ENCODE assay signal across 12 cellular contexts in genomic region chr20:54648421-54649142, GRCh38.
DNase-seq lines count a peak whose midpoint lies in the region; ATAC-seq, FAIRE-seq and TF ChIP-seq lines count a peak whose summit lies in the region.
"Had no signal": no experiment of that assay in that cellular context is flagged by ENCODE, and none has a peak within 500 bp of the region (broad histone marks: within the 10 kb centered on the region; RNA-seq: fewer than 3 reads in every experiment).

No MANE protein-coding gene starts in this region.

- in situ Hi-C loops in HepG2 (cut with HindIII; ENCODE audit: extremely low pct_ligation_motif_present, low pct_unique_long_range_greater_than_20kb), result loop anchor here (5.0 kb wide), 2 partner anchors 426 to 561 kb away; no protein-coding TSS in a partner anchor

- TF ChIP-seq POLR2A in HepG2 (IDR thresholded peaks at IDR 0.05; ENCODE audit: insufficient read depth in 1 of 2, low read depth in 2 of 2, low read length in 2 of 2), result no peak
- no peak for TF ChIP-seq POLR2A in right lobe of liver (IDR thresholded peaks at IDR 0.05)

- no TSS peak for BruUV-seq in HepG2 (replicated peaks; lab: Mats Ljungman, UMichigan)

- H3K36me3 ChIP-seq in HepG2 (replicated peaks in 1 of 2; ENCODE audit: control insufficient read depth in 1 of 2, insufficient read depth in 2 of 2, low read length in 2 of 2), result no peaks in the 10 kb centered on the region
- no peaks in the 10 kb centered on the region for H3K36me3 ChIP-seq in right lobe of liver
- no peaks in the 10 kb centered on the region for H3K36me3 ChIP-seq in H7 (replicated peaks; ENCODE audit: control insufficient read depth, insufficient read depth, low read length)
- H3K36me3 ChIP-seq: BLaER1 treated with 17β-estradiol and CSF1 and Interleukin-3, amounts not matched to agents 10 nM and 100 nM had no signal

- no peak overlapping the region for H3K4me2 ChIP-seq in HepG2 (ENCODE audit: low read depth, low read length)
- H3K4me2 ChIP-seq: BLaER1 treated with 17β-estradiol and CSF1 and Interleukin-3, amounts not matched to agents 10 nM and 100 nM had no signal

- TF ChIP-seq EP300 in HepG2 (IDR thresholded peaks at IDR 0.05; ENCODE audit: low read depth in 2 of 2, low read length in 2 of 2) (no peak), HepG2 (CRISPR knock-in tag; IDR thresholded peaks at IDR 0.05; ENCODE audit: borderline replicate concordance) (no peak)

- no peaks in the 10 kb centered on the region for H3K4me1 ChIP-seq in HepG2 (ENCODE audit: insufficient read depth, low read length)
- peaks cover 0 to 10% (median 4%) of the 10 kb centered on the region in 4 donors for H3K4me1 ChIP-seq in right lobe of liver
- H3K4me1 ChIP-seq in right cardiac atrium (ENCODE audit: control insufficient read depth, insufficient read depth, low read length), result no peaks in the 10 kb centered on the region

- H3K4me3 ChIP-seq in HepG2 (replicated peaks in 1 of 3; ENCODE audit: insufficient read depth in 1 of 3, low read depth in 2 of 3, low read length in 3 of 3) (no peak overlapping the region), right lobe of liver (no peak overlapping the region), right cardiac atrium (ENCODE audit: low read length) (no peak overlapping the region), H7 (ENCODE audit: insufficient read depth, low read depth, low read length) (no peak overlapping the region)
- H3K4me3 ChIP-seq: BLaER1 treated with 17β-estradiol and CSF1 and Interleukin-3, amounts not matched to agents 10 nM and 100 nM; GM23248 had no signal

- intact Hi-C loops in HepG2 (cut with micrococcal nuclease; ENCODE audit: unreplicated experiment) (loop anchor here (5.0 kb wide), 1 partner anchor 551 kb away; no protein-coding TSS in a partner anchor), right lobe of liver (cut with DNase I) (loop anchor here (5.0 to 10.0 kb wide), 2 partner anchors 424 to 436 kb away; no protein-coding TSS in a partner anchor), right cardiac atrium (cut with DNase I) (loop anchor here (5.0 kb wide), 4 partner anchors 426 to 551 kb away; partner anchors contain the start of gene PFDN4 (in 1 of the 4))

- no peak for TF ChIP-seq RAD21 in HepG2 (CRISPR knock-in tag; IDR thresholded peaks at IDR 0.05)

- no peaks in the 10 kb centered on the region for H3K79me2 ChIP-seq in HepG2 (ENCODE audit: insufficient read depth, low read length)

- DNase-seq in HepG2 (ENCODE audit: low spot score) (no peak), right lobe of liver (no peak), M059J (ENCODE audit: low read depth) (peak; percentile 7), islet precursor cell (peak; percentile 73), NCI-H2227 (lab: John Stamatoyannopoulos, UW; ENCODE audit: unreplicated experiment) (no peak), right cardiac atrium (no peak), H7 (no peak)
- DNase-seq in activated T-cell treated with anti-CD3 and anti-CD28 coated beads, Interleukin-2, amount 50 U/mL, for 48 hours, result no peak
- DNase-seq: DMS 273 treated with DMSO at 0.1 percent for 48 hours had no signal

- POLR2A ChIA-PET in HepG2 (lab: Yijun Ruan, JAX), result no interaction called here

- ATAC-seq in HepG2 (peak; percentile 20; the same call in 1 of the 3 replicates), right lobe of liver (no peak), right cardiac atrium (no peak)
- ATAC-seq: CD8-positive, alpha-beta T cell had no signal

- H3K27ac ChIP-seq in HepG2 (ENCODE audit: extremely low read length, insufficient read depth, low read length) (no peak overlapping the region), right lobe of liver (no peak overlapping the region), right cardiac atrium (ENCODE audit: low read length) (no peak overlapping the region)
- H3K27ac ChIP-seq: BLaER1 treated with 17β-estradiol and CSF1 and Interleukin-3, amounts not matched to agents 10 nM and 100 nM; GM23248 had no signal

- H3K9me3 ChIP-seq in HepG2 (ENCODE audit: low read length), result no peaks in the 10 kb centered on the region
- no peaks in the 10 kb centered on the region for H3K9me3 ChIP-seq in right lobe of liver
- H3K9me3 ChIP-seq in right cardiac atrium (ENCODE audit: control insufficient read depth, low read length), result no peaks in the 10 kb centered on the region
- H3K9me3 ChIP-seq: BLaER1 treated with 17β-estradiol and CSF1 and Interleukin-3, amounts not matched to agents 10 nM and 100 nM had no signal

- peak; percentile 26 for FAIRE-seq in HepG2 (lab: Jason Lieb, UNC)

- WGBS in HepG2 (ENCODE audit: low lambda C conversion rate), result 11% methylated on average over 9 of the region's 9 CpGs
- WGBS in right lobe of liver (ENCODE audit: insufficient coverage, low coverage, low lambda C conversion rate, missing lambda C conversion rate), result 60% methylated on average over 9 of the region's 9 CpGs
- WGBS in right cardiac atrium, result 77% methylated on average over 9 of the region's 9 CpGs

- H3K9ac ChIP-seq in HepG2 (ENCODE audit: insufficient read depth, low read depth, low read length), result no peak overlapping the region
- H3K9ac ChIP-seq: BLaER1 treated with 17β-estradiol and CSF1 and Interleukin-3, amounts not matched to agents 10 nM and 100 nM; GM23248 had no signal

- TF ChIP-seq CTCF in HepG2 (CRISPR knock-in tag; IDR thresholded peaks at IDR 0.05) (no peak), right lobe of liver (IDR thresholded peaks at IDR 0.05) (no peak)

- CTCF ChIA-PET in HepG2 (lab: Yijun Ruan, JAX; ENCODE audit: low intra/inter-chr PET ratio, low total read pairs), result interaction anchor here (1.7 kb wide), 1 partner anchor 19 kb away, joined by 5 read pairs; no protein-coding TSS in a partner anchor

- 0 out of 5 replicates have a peak, but pooled peaks cover 0 to 18% of the 10 kb centered on the region in 2 experiments for H3K27me3 ChIP-seq in HepG2 (ENCODE audit: control insufficient read depth in 1 of 2, insufficient read depth in 2 of 2, low read length in 2 of 2)
- H3K27me3 ChIP-seq in right lobe of liver, result no peaks in the 10 kb centered on the region
- no peaks in the 10 kb centered on the region for H3K27me3 ChIP-seq in right cardiac atrium (ENCODE audit: control insufficient read depth, insufficient read depth)
- H3K27me3 ChIP-seq in H7 (ENCODE audit: control insufficient read depth, insufficient read depth, low read length), result no peaks in the 10 kb centered on the region
- H3K27me3 ChIP-seq: BLaER1 treated with 17β-estradiol and CSF1 and Interleukin-3, amounts not matched to agents 10 nM and 100 nM had no signal

- no peaks in the 10 kb centered on the region for H4K20me1 ChIP-seq in HepG2 (ENCODE audit: insufficient read depth, low read length)
- H4K20me1 ChIP-seq: BLaER1 treated with 17β-estradiol and CSF1 and Interleukin-3, amounts not matched to agents 10 nM and 100 nM had no signal

- H2AFZ ChIP-seq in HepG2 (ENCODE audit: low read length), result no peak overlapping the region
- H2AFZ ChIP-seq: GM23248 had no signal

TF ChIP-seq in HepG2, 621 proteins besides CTCF, POLR2A, EP300 and RAD21 (continues in another document):
- no peak for TF ChIP-seq ZNF513 (CRISPR knock-in tag; conservative IDR thresholded peaks at IDR 0.05)
- TF ChIP-seq JUNB (CRISPR knock-in tag; IDR thresholded peaks at IDR 0.05; ENCODE audit: borderline replicate concordance), result no peak
- no peak for TF ChIP-seq AKAP8 (CRISPR knock-in tag; IDR thresholded peaks at IDR 0.05)
- TF ChIP-seq ZSCAN5A (CRISPR knock-in tag; IDR thresholded peaks at IDR 0.05; ENCODE audit: borderline replicate concordance), result no peak
- TF ChIP-seq, protein P1, sequence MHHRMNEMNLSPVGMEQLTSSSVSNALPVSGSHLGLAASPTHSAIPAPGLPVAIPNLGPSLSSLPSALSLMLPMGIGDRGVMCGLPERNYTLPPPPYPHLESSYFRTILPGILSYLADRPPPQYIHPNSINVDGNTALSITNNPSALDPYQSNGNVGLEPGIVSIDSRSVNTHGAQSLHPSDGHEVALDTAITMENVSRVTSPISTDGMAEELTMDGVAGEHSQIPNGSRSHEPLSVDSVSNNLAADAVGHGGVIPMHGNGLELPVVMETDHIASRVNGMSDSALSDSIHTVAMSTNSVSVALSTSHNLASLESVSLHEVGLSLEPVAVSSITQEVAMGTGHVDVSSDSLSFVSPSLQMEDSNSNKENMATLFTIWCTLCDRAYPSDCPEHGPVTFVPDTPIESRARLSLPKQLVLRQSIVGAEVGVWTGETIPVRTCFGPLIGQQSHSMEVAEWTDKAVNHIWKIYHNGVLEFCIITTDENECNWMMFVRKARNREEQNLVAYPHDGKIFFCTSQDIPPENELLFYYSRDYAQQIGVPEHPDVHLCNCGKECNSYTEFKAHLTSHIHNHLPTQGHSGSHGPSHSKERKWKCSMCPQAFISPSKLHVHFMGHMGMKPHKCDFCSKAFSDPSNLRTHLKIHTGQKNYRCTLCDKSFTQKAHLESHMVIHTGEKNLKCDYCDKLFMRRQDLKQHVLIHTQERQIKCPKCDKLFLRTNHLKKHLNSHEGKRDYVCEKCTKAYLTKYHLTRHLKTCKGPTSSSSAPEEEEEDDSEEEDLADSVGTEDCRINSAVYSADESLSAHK (CRISPR knock-in tag; IDR thresholded peaks at IDR 0.05; ENCODE audit: borderline replicate concordance), result no peak
- no peak for TF ChIP-seq THYN1 (CRISPR knock-in tag; IDR thresholded peaks at IDR 0.05; ENCODE audit: borderline replicate concordance, low read depth)

Comparison
In these comparisons a context has a peak if more than half of its experiments do, and no peak if none do; other contexts are left out.
1. DNase-seq: peak in M059J (single experiment) and islet precursor cell (single experiment); none in HepG2 (single experiment), right lobe of liver (0 of 3), activated T-cell treated with anti-CD3 and anti-CD28 coated beads, Interleukin-2, amount 50 U/mL, for 48 hours (0 of 2), NCI-H2227 (single experiment), right cardiac atrium (0 of 3) and H7 (single experiment).